13 cellular contexts compared by ENCODE assay signal in the genomic region with DNA sequence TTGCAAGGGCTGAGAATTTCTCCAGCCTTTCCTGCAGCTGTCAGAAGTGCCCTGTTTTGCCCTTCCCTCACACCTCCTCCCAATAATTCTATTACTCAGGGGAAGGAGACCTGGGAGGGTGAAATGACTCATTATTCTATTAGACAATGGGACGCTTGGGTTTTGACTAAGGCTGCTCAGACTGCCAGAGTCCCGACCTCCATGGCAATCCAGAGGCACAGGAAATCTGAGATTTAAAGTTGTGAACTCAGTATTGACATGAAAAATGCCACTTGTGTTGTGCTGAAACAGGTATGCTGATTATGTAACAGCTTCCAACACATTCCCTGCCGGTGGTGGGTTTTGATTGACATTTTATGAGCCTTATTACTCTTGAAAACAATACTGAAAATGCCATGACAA.
DNase-seq lines count a peak whose midpoint lies in the region; ATAC-seq and TF ChIP-seq lines count a peak whose summit lies in the region.
"Had no signal": no experiment of that assay in that cellular context is flagged by ENCODE, and none has a peak within 500 bp of the region (broad histone marks: within the 10 kb centered on the region; RNA-seq: fewer than 3 reads in every experiment).

No MANE protein-coding gene starts in this region.

- in situ Hi-C loops in Caki2 (cut with HindIII; ENCODE audit: low pct_unique_long_range_greater_than_20kb, low sequenced_read_pairs) = no loop called here

- no peak for TF ChIP-seq CTCF in epithelial cell of esophagus (IDR thresholded peaks at IDR 0.05; ENCODE audit: insufficient read depth, low read depth, low read length, missing control alignments)
- no peak for TF ChIP-seq CTCF in nephron progenitor cell (IDR thresholded peaks at IDR 0.05)

- peaks cover 8% of the 10 kb centered on the region for H3K27me3 Mint-ChIP-seq in nephron progenitor cell (ENCODE audit: low read depth, poor library complexity)
- no peaks in the 10 kb centered on the region for H3K27me3 Mint-ChIP-seq in activated CD4-positive, alpha-beta T cell treated with anti-CD3 and anti-CD28 coated beads, Interleukin-2, amount 10 ng/mL, durations not matched to agents 7 days and 5 days
- H3K27me3 Mint-ChIP-seq: activated naive CD8-positive, alpha-beta T cell treated with anti-CD3 and anti-CD28 coated beads for 36 hours had no signal

- peak overlapping the region; percentile 19 for H3K27ac Mint-ChIP-seq in nephron progenitor cell
- H3K27ac Mint-ChIP-seq in activated CD4-positive, alpha-beta T cell treated with anti-CD3 and anti-CD28 coated beads, Interleukin-2, amount 10 ng/mL, durations not matched to agents 7 days and 5 days = no peak overlapping the region
- H3K27ac Mint-ChIP-seq: activated naive CD8-positive, alpha-beta T cell treated with anti-CD3 and anti-CD28 coated beads for 36 hours had no signal

- POLR2A ChIA-PET in activated CD4-positive, alpha-beta T cell treated with anti-CD3 and anti-CD28 coated beads, Interleukin-2, amount 10 ng/mL, durations not matched to agents 7 days and 5 days (lab: Charles Lee) = no interaction called here

- CTCF ChIA-PET in activated CD4-positive, alpha-beta T cell treated with anti-CD3 and anti-CD28 coated beads, Interleukin-2, amount 10 ng/mL, durations not matched to agents 7 days and 5 days (lab: Charles Lee) = no interaction called here

- no peaks in the 10 kb centered on the region for H3K36me3 Mint-ChIP-seq in nephron progenitor cell (ENCODE audit: low read depth)
- no peaks in the 10 kb centered on the region for H3K36me3 Mint-ChIP-seq in activated CD4-positive, alpha-beta T cell treated with anti-CD3 and anti-CD28 coated beads, Interleukin-2, amount 10 ng/mL, durations not matched to agents 7 days and 5 days (ENCODE audit: low read depth)
- H3K36me3 Mint-ChIP-seq: activated naive CD8-positive, alpha-beta T cell treated with anti-CD3 and anti-CD28 coated beads for 36 hours had no signal

- no peak for ATAC-seq in GM18870 (IDR thresholded peaks at IDR 0.05; ENCODE audit: unreplicated experiment)
- ATAC-seq: sciatic nerve had no signal

- DNase-seq in Caki2 (ENCODE audit: low read depth) (peak; percentile 48), NCI-H226 (peak; percentile 68), epithelial cell of esophagus (ENCODE audit: low read depth) (peak; percentile 95), nephron progenitor cell (no peak), SIG-M5 (lab: John Stamatoyannopoulos, UW) (no peak)
- DNase-seq in central memory CD4-positive, alpha-beta T cell = no peak
- no peak for DNase-seq in activated CD4-positive, alpha-beta T cell treated with anti-CD3 and anti-CD28 coated beads, Interleukin-2, amount 10 ng/mL, durations not matched to agents 7 days and 5 days
- DNase-seq: activated naive CD8-positive, alpha-beta T cell treated with anti-CD3 and anti-CD28 coated beads for 36 hours; BE2C; midbrain; NCI-H1105 treated with DMSO at 0.1 percent for 48 hours had no signal

- H3K4me3 ChIP-seq in epithelial cell of esophagus (ENCODE audit: low read length) = no peak overlapping the region

- no peak overlapping the region for H3K4me3 Mint-ChIP-seq in nephron progenitor cell
- no peak overlapping the region for H3K4me3 Mint-ChIP-seq in activated CD4-positive, alpha-beta T cell treated with anti-CD3 and anti-CD28 coated beads, Interleukin-2, amount 10 ng/mL, durations not matched to agents 7 days and 5 days
- H3K4me3 Mint-ChIP-seq: activated naive CD8-positive, alpha-beta T cell treated with anti-CD3 and anti-CD28 coated beads for 36 hours had no signal

- H3K4me1 Mint-ChIP-seq in nephron progenitor cell = no peaks in the 10 kb centered on the region
- no peaks in the 10 kb centered on the region for H3K4me1 Mint-ChIP-seq in activated CD4-positive, alpha-beta T cell treated with anti-CD3 and anti-CD28 coated beads, Interleukin-2, amount 10 ng/mL, durations not matched to agents 7 days and 5 days
- H3K4me1 Mint-ChIP-seq: activated naive CD8-positive, alpha-beta T cell treated with anti-CD3 and anti-CD28 coated beads for 36 hours had no signal

- H3K9me3 Mint-ChIP-seq in nephron progenitor cell = no peaks in the 10 kb centered on the region
- H3K9me3 Mint-ChIP-seq in activated CD4-positive, alpha-beta T cell treated with anti-CD3 and anti-CD28 coated beads, Interleukin-2, amount 10 ng/mL, durations not matched to agents 7 days and 5 days = peaks cover 2% of the 10 kb centered on the region
- H3K9me3 Mint-ChIP-seq: activated naive CD8-positive, alpha-beta T cell treated with anti-CD3 and anti-CD28 coated beads for 36 hours had no signal

Comparison
In these comparisons a context has a peak if more than half of its experiments do, and no peak if none do; other contexts are left out.
1. DNase-seq: peak in Caki2 (single experiment), NCI-H226 (single experiment) and epithelial cell of esophagus (single experiment); none in nephron progenitor cell (single experiment), SIG-M5 (single experiment), central memory CD4-positive, alpha-beta T cell (single experiment) and activated CD4-positive, alpha-beta T cell treated with anti-CD3 and anti-CD28 coated beads, Interleukin-2, amount 10 ng/mL, durations not matched to agents 7 days and 5 days (single experiment).